ENCODE assay signal across 8 cellular contexts in the genomic region with DNA sequence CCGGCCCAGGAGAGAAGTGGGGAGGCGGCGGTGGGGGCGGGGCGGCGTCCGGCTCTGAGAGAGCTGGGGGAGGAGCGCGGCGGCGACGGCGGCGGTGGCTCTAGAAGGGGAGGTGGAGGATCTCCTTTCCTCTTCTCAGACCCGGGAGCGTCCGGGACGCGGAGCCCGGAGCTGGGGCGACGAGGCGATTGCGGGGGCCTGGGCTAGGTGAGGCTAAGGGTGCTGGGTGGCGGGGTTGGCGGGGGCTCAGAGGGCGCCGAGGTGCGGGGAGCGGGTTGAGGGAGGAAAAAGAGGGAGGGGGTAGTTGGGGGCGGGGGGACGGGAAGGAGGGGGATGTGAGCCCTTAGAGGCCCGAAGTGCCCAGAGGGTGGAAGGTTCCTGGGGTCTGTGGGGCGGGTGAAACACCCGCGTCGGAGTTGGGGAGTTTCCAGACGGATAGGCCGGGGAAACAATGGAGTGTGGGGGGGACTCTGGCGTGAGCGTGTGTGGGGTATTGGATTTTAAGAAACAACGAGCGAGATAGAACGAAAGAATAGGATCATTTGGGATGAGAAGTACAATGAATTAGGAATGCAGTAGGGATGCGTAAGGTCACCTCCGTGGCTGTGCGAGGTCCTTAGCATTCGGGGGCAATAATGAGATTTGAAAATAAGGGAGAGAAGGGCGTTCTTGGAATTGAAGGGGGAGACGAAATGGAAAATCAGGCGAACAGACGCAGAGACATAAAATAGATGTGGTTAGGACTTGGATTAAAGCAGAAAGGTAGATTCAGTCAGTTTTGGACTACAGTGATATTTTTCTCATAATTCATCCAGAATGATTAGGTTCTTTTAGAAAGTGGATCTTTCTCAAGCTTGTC. TPM values are rescaled to one million over a fixed set of nuclear protein-coding genes. Genes with fewer than 3 reads are reported as not detected.
DNase-seq lines count a peak whose midpoint lies in the region; ATAC-seq lines count a peak whose summit lies in the region.

A gene (plus strand): TSS at position 82 of the 859 bp plus-strand sequence. CDS start 93,551 bp downstream, outside the sequence.

- H3K27me3 Mint-ChIP-seq in naive B cell: no peaks in the 10 kb centered on the region

- H3K27ac ChIP-seq in epithelial cell of prostate: peak within 1 kb of the TSS; percentile 84

- peaks cover 33 to 50% (median 39%) of the 10 kb centered on the region in 3 donors for H3K4me1 Mint-ChIP-seq in naive B cell

- H3K4me3 Mint-ChIP-seq in naive B cell: peak within 1 kb of the TSS; percentile 79 to 99 (median 96)

- peak within 1 kb of the TSS; percentile 83 to 98 (median 96) for H3K27ac Mint-ChIP-seq in naive B cell

- H3K9me3 Mint-ChIP-seq in naive B cell: no peaks in the 10 kb centered on the region

- H3K36me3 Mint-ChIP-seq in naive B cell: no peaks in the 10 kb centered on the region

- peak in 1 of 2 donors; percentile 4 for ATAC-seq in naive B cell (ENCODE audit: low read depth in 2 of 2)
- ATAC-seq in GM21367 (IDR thresholded peaks at IDR 0.05; ENCODE audit: unreplicated experiment): no peak
- no peak for ATAC-seq in GM18870 (IDR thresholded peaks at IDR 0.05; ENCODE audit: unreplicated experiment)

- in situ Hi-C loops in SK-MEL-5 (cut with HindIII; ENCODE audit: low pct_unique_long_range_greater_than_20kb, low sequenced_read_pairs): loop anchor here (10.0 kb wide), 1 partner anchor 147 kb away; no protein-coding TSS in a partner anchor

- DNase-seq in CD1c-positive myeloid dendritic cell (ENCODE audit: extremely low spot score) (peak; percentile 27), H4 (ENCODE audit: low spot score) (no peak), SK-MEL-5 (ENCODE audit: low read depth, low spot score) (peak; percentile 35), epithelial cell of prostate (ENCODE audit: low read depth, low spot score) (no peak), naive B cell (no peak), dedifferentiated amniotic fluid mesenchymal stem cell (ENCODE audit: extremely low spot score) (no peak)

RNA-seq across cellular contexts. Expression of the gene that starts here (rescaled TPM):
- 24.4 and 34.1 TPM in 2 replicates for total RNA-seq in H4 (2014; rRNA removed; shearing (Covaris generic))
- 57.0 and 71.5 TPM in 2 replicates for total RNA-seq in SK-MEL-5 (2014; rRNA removed; shearing (Covaris generic))
- polyA plus RNA-seq in SK-MEL-5 (2015; cell fraction: cytosol; rRNA removed): 52.8 and 65.7 TPM in 2 replicates
- polyA plus RNA-seq in SK-MEL-5 (2015; cell fraction: nucleus; rRNA removed): 61.3 and 67.2 TPM in 2 replicates
- 10 to 100 TPM in 1 of 6 donors, 1 to 10 TPM in 5; 1.9 to 11.4 (median 9.0) TPM for polyA plus RNA-seq in naive B cell (ENCODE audit: low read depth in 6 of 6)

Comparison
In these comparisons a context has a peak if more than half of its experiments do, and no peak if none do; other contexts are left out.
1. DNase-seq: peak in CD1c-positive myeloid dendritic cell (single experiment) and SK-MEL-5 (single experiment); none in H4 (single experiment), epithelial cell of prostate (single experiment), naive B cell (single experiment) and dedifferentiated amniotic fluid mesenchymal stem cell (single experiment).